In genomic region chr2:30165050-30165520, GRCh38 we compare ENCODE assay signal across 8 cellular contexts. TPM values are rescaled to one million over a fixed set of nuclear protein-coding genes. Genes with fewer than 3 reads are reported as not detected.
DNase-seq lines count a peak whose midpoint lies in the region; ATAC-seq and TF ChIP-seq lines count a peak whose summit lies in the region.

No MANE protein-coding gene starts in this region.

- no peak for TF ChIP-seq EP300 in sigmoid colon (IDR thresholded peaks at IDR 0.05)

- intact Hi-C loops in Right ventricle myocardium inferior (cut with DNase I) (loop anchor here (2.0 to 5.0 kb wide), 2 partner anchors 42 to 542 kb away; no protein-coding TSS in a partner anchor), cardiac septum (cut with DNase I) (loop anchor here (2.0 to 10.0 kb wide), 4 partner anchors 42 to 1010 kb away; no protein-coding TSS in a partner anchor), left ventricle myocardium superior (cut with micrococcal nuclease) (loop anchor here (10.0 kb wide), 1 partner anchor 540 kb away; no protein-coding TSS in a partner anchor), sigmoid colon (cut with DNase I) (loop anchor here (2.0 kb wide), 2 partner anchors 44 to 546 kb away; no protein-coding TSS in a partner anchor)

- TF ChIP-seq CTCF in sigmoid colon (IDR thresholded peaks at IDR 0.05) = peak; percentile 78 to 84 (median 80)

- peaks cover 0 to 27% (median 11%) of the 10 kb centered on the region in 4 donors for H3K4me1 ChIP-seq in sigmoid colon

- peaks cover 0 to 14% (median 1%) of the 10 kb centered on the region in 4 donors for H3K36me3 ChIP-seq in sigmoid colon

- H3K27me3 ChIP-seq in sigmoid colon = no peaks in the 10 kb centered on the region

- H3K27ac ChIP-seq in sigmoid colon = no peak overlapping the region

- TF ChIP-seq POLR2A in sigmoid colon (IDR thresholded peaks at IDR 0.05) = no peak

- no peak overlapping the region for H3K4me3 ChIP-seq in sigmoid colon

- WGBS in sigmoid colon, 2 donors = 4 to 17% methylated on average over 7 of the region's 7 CpGs

- DNase-seq in Right ventricle myocardium inferior (ENCODE audit: missing footprints) (no peak), cardiac septum (ENCODE audit: low spot score) (no peak), NCI-H1436 (lab: John Stamatoyannopoulos, UW) (peak; percentile 81), SKM-1 treated with dmso at 0.1 percent for 144 hours (lab: John Stamatoyannopoulos, UW; ENCODE audit: unreplicated experiment) (peak; percentile 95), amniotic stem cell (lab: John Stamatoyannopoulos, UW) (peak; percentile 89), left ventricle myocardium superior (no peak), sigmoid colon (no peak)

- H3K9me3 ChIP-seq in sigmoid colon = no peaks in the 10 kb centered on the region

- peak; percentile 82 for ATAC-seq in Right ventricle myocardium inferior
- ATAC-seq in HG02870 (IDR thresholded peaks at IDR 0.05; ENCODE audit: unreplicated experiment) = peak; percentile 85
- peak; percentile 83 for ATAC-seq in left ventricle myocardium superior

RNA-seq across cellular contexts. Expression of gene YPEL5, which starts 18.3 kb away (rescaled TPM):
- total RNA-seq in Right ventricle myocardium inferior = 67.5 TPM
- total RNA-seq in cardiac septum = 67.8 TPM
- total RNA-seq in left ventricle myocardium superior = 76.3 TPM
- 100 to 1,000 TPM; 116 to 155 (median 139) TPM for total RNA-seq in sigmoid colon
- 100 to 1,000 TPM in 1 of 3 donors, 10 to 100 TPM in 2; 36.9 to 132 (median 93.7) TPM for polyA plus RNA-seq in sigmoid colon

Comparison
In these comparisons a context has a peak if more than half of its experiments do, and no peak if none do; other contexts are left out.
1. DNase-seq: peak in NCI-H1436 (single experiment), SKM-1 treated with dmso at 0.1 percent for 144 hours (single experiment) and amniotic stem cell (single experiment); none in Right ventricle myocardium inferior (single experiment), cardiac septum (single experiment), left ventricle myocardium superior (single experiment) and sigmoid colon (single experiment).
2. Peak in every context shown above with its lines, with median percentiles within 50 percentile points of each other: ATAC-seq.